In genomic region chr5:139526309-139527109, GRCh38 we compare ENCODE assay signal across 11 cellular contexts. TPM values are rescaled to one million over a fixed set of nuclear protein-coding genes. Genes with fewer than 3 reads are reported as not detected.
DNase-seq lines count a peak whose midpoint lies in the region; ATAC-seq and TF ChIP-seq lines count a peak whose summit lies in the region.
"Not testable (repeated sequence)": the region's sequence is repeated elsewhere in the genome, so short reads cannot be mapped to it uniquely, and the experiment has no call there.
"Had no signal": no experiment of that assay in that cellular context is flagged by ENCODE, and none has a peak within 500 bp of the region (broad histone marks: within the 10 kb centered on the region; RNA-seq: fewer than 3 reads in every experiment).

No MANE protein-coding gene starts in this region.

- not testable (repeated sequence) for H3K27me3 ChIP-seq in body of pancreas; kidney epithelial cell (ENCODE audit: control insufficient read depth, insufficient read depth, low read length)

- H3K4me3 ChIP-seq in GM08714 (ENCODE audit: low read length), result peak overlapping the region; percentile 97
- H3K4me3 ChIP-seq in body of pancreas, result not testable (repeated sequence)
- H3K4me3 ChIP-seq in epithelial cell of proximal tubule (ENCODE audit: low read depth, low read length), result peak overlapping the region; percentile 76
- peak overlapping the region; percentile 45 for H3K4me3 ChIP-seq in kidney epithelial cell (ENCODE audit: low read depth, low read length)

- DNase-seq in body of pancreas; epithelial cell of proximal tubule (ENCODE audit: low read depth); kidney epithelial cell (ENCODE audit: low read depth): not testable (repeated sequence)
- DNase-seq in nephron progenitor cell (peak; percentile 50), retina (peak; percentile 73)

- not testable (repeated sequence) for H3K9me3 ChIP-seq in body of pancreas

- not testable (repeated sequence) for H3K27me3 Mint-ChIP-seq in IgD-negative memory B cell
- H3K27me3 Mint-ChIP-seq in nephron progenitor cell (ENCODE audit: low read depth, poor library complexity), result peaks cover 13% of the 10 kb centered on the region

- not testable (repeated sequence) for TF ChIP-seq POLR2A in body of pancreas (IDR thresholded peaks at IDR 0.05)

- H3K27ac Mint-ChIP-seq in IgD-negative memory B cell, result peak overlapping the region in 2 of 3 donors; percentile 19 to 91
- H3K27ac Mint-ChIP-seq in nephron progenitor cell, result peak overlapping the region; percentile 87

- H3K36me3 Mint-ChIP-seq in IgD-negative memory B cell; nephron progenitor cell (ENCODE audit: low read depth): not testable (repeated sequence)

- H3K9me3 Mint-ChIP-seq in IgD-negative memory B cell, nephron progenitor cell: not testable (repeated sequence)

- H3K4me3 Mint-ChIP-seq in IgD-negative memory B cell, result peak overlapping the region in 1 of 4 donors; percentile 88
- peak overlapping the region; percentile 64 for H3K4me3 Mint-ChIP-seq in nephron progenitor cell

- H3K4me1 ChIP-seq in body of pancreas, result peaks cover 13% of the 10 kb centered on the region

- H3K36me3 ChIP-seq in body of pancreas (replicated peaks in 1 of 2; ENCODE audit: insufficient read depth in 1 of 2, low read depth in 2 of 2); kidney epithelial cell (ENCODE audit: control insufficient read depth, insufficient read depth, low read length): not testable (repeated sequence)

- 84 to 87% methylated on average over 7 to 23 of the region's 23 CpGs for WGBS in body of pancreas, 2 donors

- ATAC-seq in body of pancreas, result not testable (repeated sequence)

- H3K27ac ChIP-seq in body of pancreas, result peak overlapping the region; percentile 15 to 72 (median 62)

- intact Hi-C loops in body of pancreas (cut with DNase I), result not testable (repeated sequence)

- H3K4me1 Mint-ChIP-seq in IgD-negative memory B cell, result peaks cover 9 to 18% (median 11%) of the 10 kb centered on the region in 3 donors
- peaks cover 64% of the 10 kb centered on the region for H3K4me1 Mint-ChIP-seq in nephron progenitor cell

- not testable (repeated sequence) for TF ChIP-seq CTCF in body of pancreas (IDR thresholded peaks at IDR 0.05); epithelial cell of proximal tubule (conservative IDR thresholded peaks at IDR 0.05; ENCODE audit: low read depth, low read length); kidney epithelial cell (IDR thresholded peaks at IDR 0.05; ENCODE audit: insufficient read depth, low read length, poor library complexity, severe bottlenecking); nephron progenitor cell (IDR thresholded peaks at IDR 0.05)

RNA-seq across cellular contexts. Expression of gene UBE2D2, which starts 34.6 kb away (rescaled TPM):
- polyA plus RNA-seq in IgD-negative memory B cell, result 313 TPM
- total RNA-seq in body of pancreas, result 100 to 1,000 TPM in 1 of 2 donors, 10 to 100 TPM in 1; 38.9 to 102 TPM
- total RNA-seq in epithelial cell of proximal tubule, result 159 and 205 TPM in 2 replicates
- total RNA-seq in kidney epithelial cell, result 120 and 127 TPM in 2 replicates

RNA-seq across cellular contexts. Expression of gene STING1, which starts 44.0 kb away (rescaled TPM):
- 3.8 TPM for polyA plus RNA-seq in IgD-negative memory B cell
- 10 to 100 TPM in 1 of 2 donors, 1 to 10 TPM in 1; 6.7 to 24.4 TPM for total RNA-seq in body of pancreas
- total RNA-seq in epithelial cell of proximal tubule, result 17.0 and 18.9 TPM in 2 replicates
- 15.5 and 17.5 TPM in 2 replicates for total RNA-seq in kidney epithelial cell

RNA-seq across cellular contexts. Expression of gene SMIM33, which starts 55.7 kb away (rescaled TPM):
- not detected for polyA plus RNA-seq in IgD-negative memory B cell
- total RNA-seq in body of pancreas (not detected), epithelial cell of proximal tubule (not detected in 2 replicates), kidney epithelial cell (not detected in 2 replicates)
- total RNA-seq: H4, MCF 10A, PC-3, SJCRH30 had no signal
